18 cellular contexts compared by ENCODE assay signal in genomic region chr10:33341638-33342037, GRCh38. TPM values are rescaled to one million over a fixed set of nuclear protein-coding genes. Genes with fewer than 3 reads are reported as not detected.
DNase-seq lines count a peak whose midpoint lies in the region; ATAC-seq and TF ChIP-seq lines count a peak whose summit lies in the region.
"Had no signal": no experiment of that assay in that cellular context is flagged by ENCODE, and none has a peak within 500 bp of the region (broad histone marks: within the 10 kb centered on the region; RNA-seq: fewer than 3 reads in every experiment).

No MANE protein-coding gene starts in this region.

- peak; percentile 72 for DNase-seq in ELR (ENCODE audit: low read depth)
- no peak for DNase-seq in RWPE2 (ENCODE audit: low spot score)
- no peak for DNase-seq in epithelial cell of proximal tubule (ENCODE audit: low read depth)
- no peak for DNase-seq in ovary
- DNase-seq in substantia nigra (lab: John Stamatoyannopoulos, UW), result no peak
- no peak for DNase-seq in mesothelial cell of epicardium (ENCODE audit: low spot score in 2 of 2, unreplicated experiment in 2 of 2)
- DNase-seq in GM10266 (ENCODE audit: extremely low spot score), result no peak
- DNase-seq: activated CD4-positive, alpha-beta T cell treated with anti-CD3 and anti-CD28 coated beads, Interleukin-2, amount 10 ng/mL, durations not matched to agents 24 days and 14 days; activated naive CD8-positive, alpha-beta T cell treated with anti-CD3 and anti-CD28 coated beads, Interleukin-2, amount 10 ng/mL, durations not matched to agents 7 days and 5 days; activated T-cell treated with anti-CD3 and anti-CD28 coated beads for 4 hours; immature natural killer cell; Karpas-422; NCI-H1694 treated with DMSO at 0.1 percent for 48 hours; Peyer's patch had no signal

- H3K27me3 ChIP-seq in RWPE2 (ENCODE audit: insufficient read depth, poor library complexity, severe bottlenecking), result no peaks in the 10 kb centered on the region
- no peaks in the 10 kb centered on the region for H3K27me3 ChIP-seq in ovary
- H3K27me3 ChIP-seq: Peyer's patch had no signal

- no peak for TF ChIP-seq POLR2A in ovary (IDR thresholded peaks at IDR 0.05)

- H3K36me3 ChIP-seq in RWPE2 (ENCODE audit: low read depth), result no peaks in the 10 kb centered on the region
- no peaks in the 10 kb centered on the region for H3K36me3 ChIP-seq in ovary
- H3K36me3 ChIP-seq: Peyer's patch had no signal

- no peak overlapping the region for H3K4me3 ChIP-seq in RWPE2 (ENCODE audit: severe bottlenecking)
- peak overlapping the region; percentile 4 for H3K4me3 ChIP-seq in epithelial cell of proximal tubule (ENCODE audit: low read depth, low read length)
- peak overlapping the region; percentile 12 for H3K4me3 ChIP-seq in ovary
- H3K4me3 ChIP-seq: GM12878, Peyer's patch had no signal

- peak; percentile 49; the same call in 2 of the 3 replicates for ATAC-seq in RWPE2 (ENCODE audit: low read depth)
- ATAC-seq: GM12878 had no signal

- no peaks in the 10 kb centered on the region for H3K27me3 Mint-ChIP-seq in mesothelial cell of epicardium (ENCODE audit: low read depth)

- 26 to 44% (median 41%) methylated on average over 1 of the region's 1 CpG for WGBS in ovary, 3 donors

- intact Hi-C loops in ovary (cut with DNase I), result no loop called here

- no peak overlapping the region for H3K27ac Mint-ChIP-seq in mesothelial cell of epicardium
- H3K27ac Mint-ChIP-seq: activated CD4-positive, alpha-beta T cell treated with anti-CD3 and anti-CD28 coated beads, Interleukin-2, amount 10 ng/mL, durations not matched to agents 24 days and 14 days; activated naive CD8-positive, alpha-beta T cell treated with anti-CD3 and anti-CD28 coated beads, Interleukin-2, amount 10 ng/mL, durations not matched to agents 7 days and 5 days; immature natural killer cell; T-helper 1 cell treated with Interleukin-12 subunit alpha and Interleukin-12 subunit beta and Interleukin-4 antibody, amounts not matched to agents 30 μg/mL and 1 μg/mL, for 36 hours had no signal

- H3K4me3 Mint-ChIP-seq in mesothelial cell of epicardium, result no peak overlapping the region
- H3K4me3 Mint-ChIP-seq: activated CD4-positive, alpha-beta T cell treated with anti-CD3 and anti-CD28 coated beads, Interleukin-2, amount 10 ng/mL, durations not matched to agents 24 days and 14 days; activated naive CD8-positive, alpha-beta T cell treated with anti-CD3 and anti-CD28 coated beads, Interleukin-2, amount 10 ng/mL, durations not matched to agents 7 days and 5 days; T-helper 1 cell treated with Interleukin-12 subunit alpha and Interleukin-12 subunit beta and Interleukin-4 antibody, amounts not matched to agents 30 μg/mL and 1 μg/mL, for 36 hours had no signal

- H3K4me1 ChIP-seq in RWPE2 (ENCODE audit: insufficient read depth, poor library complexity, severe bottlenecking) (peaks cover 25% of the 10 kb centered on the region), ovary (ENCODE audit: insufficient read depth) (peaks cover 8% of the 10 kb centered on the region)
- H3K4me1 ChIP-seq: parathyroid adenoma had no signal

- H3K4me1 Mint-ChIP-seq in mesothelial cell of epicardium, result peaks cover 34% of the 10 kb centered on the region

- H3K36me3 Mint-ChIP-seq in mesothelial cell of epicardium, result no peaks in the 10 kb centered on the region
- H3K36me3 Mint-ChIP-seq: activated naive CD8-positive, alpha-beta T cell treated with anti-CD3 and anti-CD28 coated beads, Interleukin-2, amount 10 ng/mL, durations not matched to agents 7 days and 5 days had no signal

- H3K9me3 Mint-ChIP-seq in mesothelial cell of epicardium, result peaks cover 4% of the 10 kb centered on the region
- H3K9me3 Mint-ChIP-seq: immature natural killer cell had no signal

- no peaks in the 10 kb centered on the region for H3K9me3 ChIP-seq in RWPE2 (ENCODE audit: severe bottlenecking)
- no peaks in the 10 kb centered on the region for H3K9me3 ChIP-seq in ovary
- H3K9me3 ChIP-seq: Peyer's patch had no signal

- H3K27ac ChIP-seq in RWPE2 (ENCODE audit: poor library complexity, severe bottlenecking), result peak overlapping the region; percentile 31
- peak overlapping the region in 1 of 2 donors; percentile 30 for H3K27ac ChIP-seq in ovary
- H3K27ac ChIP-seq in substantia nigra (ENCODE audit: low read depth, low read length, poor library complexity, severe bottlenecking), result no peak overlapping the region
- H3K27ac ChIP-seq: C4-2B, parathyroid adenoma, Peyer's patch had no signal

- TF ChIP-seq CTCF in RWPE2 (IDR thresholded peaks at IDR 0.05; ENCODE audit: poor library complexity, severe bottlenecking) (no peak), epithelial cell of proximal tubule (conservative IDR thresholded peaks at IDR 0.05; ENCODE audit: low read depth, low read length) (no peak), ovary (IDR thresholded peaks at IDR 0.05) (no peak), mesothelial cell of epicardium (IDR thresholded peaks at IDR 0.05; ENCODE audit: unreplicated experiment) (no peak), GM10266 (IDR thresholded peaks at IDR 0.05; ENCODE audit: control insufficient read depth, insufficient read depth, low read depth, missing control alignments) (no peak)

- TF ChIP-seq EP300 in ovary (IDR thresholded peaks at IDR 0.05), result no peak

RNA-seq across cellular contexts. Expression of gene NRP1, which starts 7.2 kb away (rescaled TPM):
- total RNA-seq in epithelial cell of proximal tubule (62.7 and 89.4 TPM in 2 replicates), ovary (100 to 1,000 TPM in 1 of 7 donors, 10 to 100 TPM in 6; 39.6 to 109 (median 67.2) TPM), mesothelial cell of epicardium (44.8 to 51.2 TPM (median 47.7 TPM) in 3 replicates)
- 100 to 1,000 TPM in 1 of 2 donors, 10 to 100 TPM in 1; 56.2 to 134 TPM for polyA plus RNA-seq in ovary
